In genomic region chr10:94481410-94481809, GRCh38 we compare ENCODE assay signal across 17 cellular contexts.
DNase-seq lines count a peak whose midpoint lies in the region; ATAC-seq, FAIRE-seq and TF ChIP-seq lines count a peak whose summit lies in the region.
"Had no signal": no experiment of that assay in that cellular context is flagged by ENCODE, and none has a peak within 500 bp of the region (broad histone marks: within the 10 kb centered on the region; RNA-seq: fewer than 3 reads in every experiment).

No MANE protein-coding gene starts in this region.

- H3K27me3 ChIP-seq in GM12878 (replicated peaks in 1 of 2; ENCODE audit: control insufficient read depth in 2 of 2, insufficient read depth in 2 of 2, low read length in 1 of 2) (no peaks in the 10 kb centered on the region), pancreas (no peaks in the 10 kb centered on the region), gastroesophageal sphincter (no peaks in the 10 kb centered on the region)

- no peaks in the 10 kb centered on the region for H3K79me2 ChIP-seq in GM12878 (ENCODE audit: control insufficient read depth, insufficient read depth, low read length)

- no peaks in the 10 kb centered on the region for H3K36me3 ChIP-seq in GM12878 (ENCODE audit: control insufficient read depth in 2 of 2, insufficient read depth in 2 of 2, low read length in 1 of 2)
- H3K36me3 ChIP-seq in pancreas: no peaks in the 10 kb centered on the region
- peaks cover 0 to 35% of the 10 kb centered on the region in 2 donors for H3K36me3 ChIP-seq in gastroesophageal sphincter

- SMC1A ChIA-PET in GM12878 (lab: Charles Lee; ENCODE audit: uncharacterized antibody, unreplicated experiment): interaction anchor here (0.6 to 0.8 kb wide), 2 partner anchors 14 to 46 kb away, joined by 3 to 4 read pairs; no protein-coding TSS in a partner anchor

- ATAC-seq in GM12878: peak; percentile 38; the same call in 1 of the 3 replicates
- peak in 3 of 4 donors; percentile 30 to 78 (median 55) for ATAC-seq in pancreas
- no peak for ATAC-seq in GM21723 (IDR thresholded peaks at IDR 0.05; ENCODE audit: unreplicated experiment)
- no peak for ATAC-seq in gastroesophageal sphincter

- BruUV-seq in GM12878 (replicated peaks; lab: Mats Ljungman, UMichigan): no TSS peak

- TF ChIP-seq EP300 in GM12878 (IDR thresholded peaks at IDR 0.05; ENCODE audit: borderline replicate concordance in 1 of 2, control insufficient read depth in 1 of 2, low read depth in 2 of 2, low read length in 2 of 2) (no peak), gastroesophageal sphincter (IDR thresholded peaks at IDR 0.05) (no peak)

- no peak overlapping the region for H3K4me2 ChIP-seq in GM12878 (ENCODE audit: control insufficient read depth, insufficient read depth)

- TF ChIP-seq CTCF in GM12878 (IDR thresholded peaks at IDR 0.05 in 2 of 3, conservative IDR thresholded peaks at IDR 0.05 in 1 of 3; ENCODE audit: control insufficient read depth in 2 of 3, extremely low read depth in 1 of 3, insufficient read depth in 1 of 3, low read depth in 3 of 3, low read length in 3 of 3): no peak
- TF ChIP-seq CTCF in pancreas (IDR thresholded peaks at IDR 0.05): no peak
- TF ChIP-seq CTCF in gastroesophageal sphincter (IDR thresholded peaks at IDR 0.05): no peak

- DNase-seq in GM19239 (ENCODE audit: insufficient read length, low spot score) (no peak), GM12878 (ENCODE audit: low read depth, low spot score) (no peak), pancreas (no peak), midbrain (lab: John Stamatoyannopoulos, UW) (no peak)
- DNase-seq: C1 segment of cervical spinal cord; Calu3; CD4-positive, alpha-beta memory T cell; COR-L47; DMS153; DND-41; GOT3; H7; HCEC 1CT had no signal

- H3K4me3 ChIP-seq in GM12878 (no peak overlapping the region), pancreas (no peak overlapping the region), gastroesophageal sphincter (no peak overlapping the region)

- RAD21 ChIA-PET in GM12878 (lab: Charles Lee; ENCODE audit: unreplicated experiment): no interaction called here

- CTCF ChIA-PET in GM12878 (lab: Yijun Ruan, JAX): no interaction called here

- no peaks in the 10 kb centered on the region for H3K4me1 ChIP-seq in GM12878 (ENCODE audit: control insufficient read depth, insufficient read depth, low read length)
- H3K4me1 ChIP-seq in pancreas: peaks cover 0 to 3% (median 0%) of the 10 kb centered on the region in 3 donors
- peaks cover 0 to 6% (median 0%) of the 10 kb centered on the region in 3 donors for H3K4me1 ChIP-seq in gastroesophageal sphincter

- H3K27ac ChIP-seq in GM12878 (ENCODE audit: control insufficient read depth, insufficient read depth) (no peak overlapping the region), pancreas (no peak overlapping the region), gastroesophageal sphincter (no peak overlapping the region)

- TF ChIP-seq RAD21 in GM12878 (IDR thresholded peaks at IDR 0.05; ENCODE audit: insufficient read depth, low read depth, low read length): no peak

- in situ Hi-C loops in GM12878 (cut with MboI): no loop called here

- intact Hi-C loops in GM12878 (cut with micrococcal nuclease; ENCODE audit: unreplicated experiment): no loop called here
- intact Hi-C loops in pancreas (cut with DNase I): no loop called here

- H3K9me3 ChIP-seq in GM12878 (replicated peaks; ENCODE audit: control insufficient read depth, insufficient read depth, low read length) (no peaks in the 10 kb centered on the region; the same call in 1 of the 3 replicates), pancreas (no peaks in the 10 kb centered on the region), gastroesophageal sphincter (peaks cover 0 to 10% (median 0%) of the 10 kb centered on the region in 3 donors)

- no peak overlapping the region for H2AFZ ChIP-seq in GM12878 (ENCODE audit: control insufficient read depth, low read depth, low read length)

- no peaks in the 10 kb centered on the region for H4K20me1 ChIP-seq in GM12878 (ENCODE audit: control insufficient read depth, insufficient read depth)

- POLR2A ChIA-PET in GM12878 (lab: Charles Lee): no interaction called here

- TF ChIP-seq POLR2A in GM12878 (IDR thresholded peaks at IDR 0.05; ENCODE audit: low read depth, low read length) (no peak), gastroesophageal sphincter (IDR thresholded peaks at IDR 0.05) (no peak)

- FAIRE-seq in GM19239 (lab: Jason Lieb, UNC): peak; percentile 33
- no peak for FAIRE-seq in GM12878 (lab: Jason Lieb, UNC)
- no peak for FAIRE-seq in pancreas (lab: Jason Lieb, UNC)
- FAIRE-seq: G401.6, GM12891 had no signal

- H3K9ac ChIP-seq in GM12878 (ENCODE audit: control insufficient read depth, insufficient read depth, low read length): no peak overlapping the region

TF ChIP-seq in GM12878, 131 proteins besides CTCF, POLR2A, EP300 and RAD21:
- TF ChIP-seq ZNF24 (IDR thresholded peaks at IDR 0.05) (no peak), BHLHE40 (IDR thresholded peaks at IDR 0.05; ENCODE audit: borderline replicate concordance in 1 of 2, low read depth in 2 of 2, low read length in 1 of 2) (peak in 1 of 2 experiments; percentile 23; a peak in 1 of 4 replicates), MTA2 (IDR thresholded peaks at IDR 0.05; ENCODE audit: low read depth) (no peak), POU2F2 (IDR thresholded peaks at IDR 0.05; ENCODE audit: borderline replicate concordance, low read depth, low read length) (peak; percentile 51; the same call in 1 of the 3 replicates), MEF2A (IDR thresholded peaks at IDR 0.05; ENCODE audit: insufficient read depth, low read depth, low read length) (no peak)

Comparison
In these comparisons a context has a peak if more than half of its experiments do, and no peak if none do; other contexts are left out.
1. ATAC-seq: peak in GM12878 (single experiment) and pancreas (3 of 4); none in GM21723 (single experiment) and gastroesophageal sphincter (single experiment).